Comparison of ENCODE assay signal across 20 cellular contexts in genomic region chrX:2224141-2224540, GRCh38.
DNase-seq lines count a peak whose midpoint lies in the region; ATAC-seq and TF ChIP-seq lines count a peak whose summit lies in the region.
"Had no signal": no experiment of that assay in that cellular context is flagged by ENCODE, and none has a peak within 500 bp of the region (broad histone marks: within the 10 kb centered on the region; RNA-seq: fewer than 3 reads in every experiment).

No MANE protein-coding gene starts in this region.

- DNase-seq in IMR-90, result no peak
- DNase-seq in NB4 (ENCODE audit: low read depth), result peak; percentile 54
- no peak for DNase-seq in endothelial cell (ENCODE audit: low spot score)
- DNase-seq in G401 (ENCODE audit: low spot score), result no peak
- no peak for DNase-seq in PC-9
- DNase-seq in occipital lobe (lab: John Stamatoyannopoulos, UW), result no peak
- DNase-seq: AML-193; Caco-2; Calu3; CD4-positive, alpha-beta T cell; CD8-positive, alpha-beta T cell; DMS79 treated with DMSO at 0.1 percent for 48 hours; GDM1 had no signal

- no peak overlapping the region for H4K91ac ChIP-seq in IMR-90 (ENCODE audit: insufficient read depth, low read depth, low read length)

- TF ChIP-seq CTCF in IMR-90 (conservative IDR thresholded peaks at IDR 0.05; ENCODE audit: low read depth, low read length) (no peak), NB4 (IDR thresholded peaks at IDR 0.05; ENCODE audit: low read depth, low read length) (no peak), endothelial cell (IDR thresholded peaks at IDR 0.05; ENCODE audit: unreplicated experiment) (no peak), neutrophil (IDR thresholded peaks at IDR 0.05) (no peak), PC-9 (conservative IDR thresholded peaks at IDR 0.05) (no peak)

- POLR2A ChIA-PET in IMR-90 (lab: Charles Lee; ENCODE audit: unreplicated experiment) (no interaction called here), PC-9 (lab: Charles Lee; ENCODE audit: unreplicated experiment) (no interaction called here)

- H3K36me3 Mint-ChIP-seq in endothelial cell (ENCODE audit: low read depth, unreplicated experiment), result peaks cover 75% of the 10 kb centered on the region

- H3F3A ChIP-seq in PC-9 (ENCODE audit: insufficient read depth, low read depth), result peaks cover 4% of the 10 kb centered on the region; the same call in 1 of the 2 replicates

- dilution Hi-C loops in IMR-90 (cut with HindIII; ENCODE audit: low sequenced_read_pairs, unreplicated experiment), result no loop called here

- H4K20me1 ChIP-seq in IMR-90 (ENCODE audit: insufficient read depth, low read length) (no peaks in the 10 kb centered on the region), PC-9 (ENCODE audit: insufficient read depth) (no peaks in the 10 kb centered on the region)
- H4K20me1 ChIP-seq: BLaER1 treated with 17β-estradiol and CSF1 and Interleukin-3, amounts not matched to agents 10 nM and 100 nM had no signal

- intact Hi-C loops in IMR-90 (cut with micrococcal nuclease), result no loop called here
- intact Hi-C loops in PC-9 (cut with micrococcal nuclease; ENCODE audit: unreplicated experiment), result no loop called here

- H3K4me1 Mint-ChIP-seq in endothelial cell (ENCODE audit: unreplicated experiment), result no peaks in the 10 kb centered on the region
- H3K4me1 Mint-ChIP-seq: B cell had no signal

- H2BK20ac ChIP-seq in IMR-90 (ENCODE audit: low read depth, low read length), result no peak overlapping the region

- H3K27me3 ChIP-seq in IMR-90 (ENCODE audit: control insufficient read depth, insufficient read depth, low read length) (no peaks in the 10 kb centered on the region), neutrophil (no peaks in the 10 kb centered on the region), PC-9 (ENCODE audit: insufficient read depth, low read depth) (no peaks in the 10 kb centered on the region)
- H3K27me3 ChIP-seq: BLaER1 treated with 17β-estradiol and CSF1 and Interleukin-3, amounts not matched to agents 10 nM and 100 nM had no signal

- WGBS in IMR-90 (ENCODE audit: extremely low coverage in 2 of 2, insufficient read length in 1 of 2), 2 experiments, result 85% methylated on average over 2 of the region's 7 CpGs; no CpG with 5 or more reads in 1 of the 2 experiments

- in situ Hi-C loops in IMR-90 (cut with MboI; ENCODE audit: low sequenced_read_pairs) (no loop called here), G401 (cut with HindIII; ENCODE audit: low sequenced_read_pairs) (no loop called here)

- no peak overlapping the region for H2BK120ac ChIP-seq in IMR-90 (ENCODE audit: low read depth, low read length)

- H2AFZ ChIP-seq in IMR-90 (replicated peaks; ENCODE audit: low read length, poor library complexity) (no peak overlapping the region), PC-9 (no peak overlapping the region)

- no peak overlapping the region for H3K14ac ChIP-seq in IMR-90 (replicated peaks; ENCODE audit: low read depth, low read length)

- H3K4me3 ChIP-seq in IMR-90 (ENCODE audit: insufficient read depth, low read depth, low read length) (no peak overlapping the region), NB4 (ENCODE audit: low read depth, low read length) (no peak overlapping the region), neutrophil (ENCODE audit: low read depth in 1 of 2, low read length in 1 of 2) (no peak overlapping the region), PC-9 (no peak overlapping the region)
- H3K4me3 ChIP-seq: A549; BLaER1 treated with 17β-estradiol and CSF1 and Interleukin-3, amounts not matched to agents 10 nM and 100 nM; GM12878 had no signal

- CTCF ChIA-PET in IMR-90 (lab: Yijun Ruan, JAX) (no interaction called here), PC-9 (lab: Charles Lee) (no interaction called here)

- no peaks in the 10 kb centered on the region for H3K79me1 ChIP-seq in IMR-90 (ENCODE audit: low read depth in 1 of 2, low read length in 2 of 2)

- H2AK5ac ChIP-seq in IMR-90 (ENCODE audit: low read depth, low read length), result no peak overlapping the region

- H3K36me3 ChIP-seq in IMR-90 (ENCODE audit: control insufficient read depth, insufficient read depth, low read length) (peaks cover 20% of the 10 kb centered on the region), neutrophil (peaks cover 7% of the 10 kb centered on the region), PC-9 (ENCODE audit: low read depth) (no peaks in the 10 kb centered on the region)

- no peak for TF ChIP-seq RAD21 in IMR-90 (IDR thresholded peaks at IDR 0.05; ENCODE audit: low read length)

- ATAC-seq in IMR-90 (ENCODE audit: low read depth), result no peak
- ATAC-seq: A549; CD8-positive, alpha-beta T cell; GM12878 had no signal

- H3K23ac ChIP-seq in IMR-90 (ENCODE audit: low read depth, low read length), result no peak overlapping the region

- no peak overlapping the region for H3K56ac ChIP-seq in IMR-90 (ENCODE audit: extremely low read depth, insufficient read depth, low read length)

- no peaks in the 10 kb centered on the region for H3K79me2 ChIP-seq in PC-9 (ENCODE audit: low read depth)

- H3K9me3 ChIP-seq in IMR-90 (ENCODE audit: control insufficient read depth, insufficient read depth, low read length) (peaks cover 23% of the 10 kb centered on the region), neutrophil (peaks cover 6% of the 10 kb centered on the region), PC-9 (ENCODE audit: insufficient read depth, low read depth) (no peaks in the 10 kb centered on the region)

- H2AK9ac ChIP-seq in IMR-90 (replicated peaks; ENCODE audit: low read depth, low read length, poor library complexity), result no peak overlapping the region

- no TSS peak for BruUV-seq in IMR-90 (replicated peaks; lab: Mats Ljungman, UMichigan)
- no TSS peak for BruUV-seq in PC-9 (replicated peaks; lab: Mats Ljungman, UMichigan)

- H2BK15ac ChIP-seq in IMR-90 (ENCODE audit: low read depth, low read length), result no peak overlapping the region

- no peaks in the 10 kb centered on the region for H3K9me2 ChIP-seq in PC-9 (ENCODE audit: insufficient read depth)

- H3K27ac ChIP-seq in IMR-90 (ENCODE audit: insufficient read depth, low read length) (no peak overlapping the region), neutrophil (peak overlapping the region; percentile 10), PC-9 (no peak overlapping the region)
- H3K27ac ChIP-seq: 22Rv1; A549; BLaER1 treated with 17β-estradiol and CSF1 and Interleukin-3, amounts not matched to agents 10 nM and 100 nM; C4-2B had no signal

- H3K4me2 ChIP-seq in IMR-90 (ENCODE audit: low read depth, low read length) (no peak overlapping the region), PC-9 (no peak overlapping the region)
- H3K4me2 ChIP-seq: A549; BLaER1 treated with 17β-estradiol and CSF1 and Interleukin-3, amounts not matched to agents 10 nM and 100 nM had no signal

- H3K9me3 Mint-ChIP-seq in endothelial cell (ENCODE audit: unreplicated experiment), result peaks cover 57% of the 10 kb centered on the region

- H4K5ac ChIP-seq in IMR-90 (ENCODE audit: low read depth, low read length), result no peak overlapping the region

- H3K9me1 ChIP-seq in IMR-90 (ENCODE audit: insufficient read depth, low read length), result no peaks in the 10 kb centered on the region

- no peak overlapping the region for H3K18ac ChIP-seq in IMR-90 (ENCODE audit: low read depth, low read length)

- no peak overlapping the region for H3K27ac Mint-ChIP-seq in endothelial cell (ENCODE audit: unreplicated experiment)
- H3K27ac Mint-ChIP-seq: B cell; CD4-positive, alpha-beta T cell; CD8-positive, alpha-beta T cell had no signal

- no peak overlapping the region for H3K9ac ChIP-seq in IMR-90 (ENCODE audit: low read depth, low read length)
- H3K9ac ChIP-seq: BLaER1 treated with 17β-estradiol and CSF1 and Interleukin-3, amounts not matched to agents 10 nM and 100 nM had no signal

- TF ChIP-seq POLR2A in IMR-90 (IDR thresholded peaks at IDR 0.05; ENCODE audit: low read depth, low read length) (no peak), NB4 (IDR thresholded peaks at IDR 0.05; ENCODE audit: extremely low read depth, insufficient read length) (no peak)

- no peaks in the 10 kb centered on the region for H3K4me1 ChIP-seq in IMR-90 (ENCODE audit: control insufficient read depth, insufficient read depth, low read length)
- H3K4me1 ChIP-seq in neutrophil (ENCODE audit: control insufficient read depth in 1 of 2, insufficient read depth in 1 of 2, low read depth in 1 of 2, low read length in 1 of 2), result no peaks in the 10 kb centered on the region
- H3K4me1 ChIP-seq in PC-9 (replicated peaks; ENCODE audit: insufficient read depth), result no peaks in the 10 kb centered on the region
- H3K4me1 ChIP-seq: A549, Caco-2 had no signal

- no peak overlapping the region for H2BK5ac ChIP-seq in IMR-90 (ENCODE audit: low read depth, low read length, poor library complexity, severe bottlenecking)

- H3K27me3 Mint-ChIP-seq in endothelial cell (ENCODE audit: unreplicated experiment), result peaks cover 20% of the 10 kb centered on the region
- H3K27me3 Mint-ChIP-seq: B cell; CD4-positive, alpha-beta T cell had no signal

- no peak overlapping the region for H3K4ac ChIP-seq in IMR-90 (ENCODE audit: low read depth, low read length)

- no peak overlapping the region for H4K8ac ChIP-seq in IMR-90 (ENCODE audit: low read depth in 2 of 2, low read length in 2 of 2)

- peak overlapping the region; percentile 59 for H3K4me3 Mint-ChIP-seq in endothelial cell (ENCODE audit: unreplicated experiment)
- H3K4me3 Mint-ChIP-seq: B cell; CD4-positive, alpha-beta T cell; CD8-positive, alpha-beta T cell had no signal

TF ChIP-seq in IMR-90, 13 proteins besides CTCF, POLR2A, EP300 and RAD21:
- TF ChIP-seq RFX5 (IDR thresholded peaks at IDR 0.05; ENCODE audit: low read depth, low read length) (no peak), CEBPB (IDR thresholded peaks at IDR 0.05; ENCODE audit: low read depth, low read length) (0 out of 2 replicates have a peak, but pooled peaks have one; percentile 10), MXI1 (IDR thresholded peaks at IDR 0.05; ENCODE audit: borderline replicate concordance, low read depth, low read length) (no peak), RCOR1 (IDR thresholded peaks at IDR 0.05; ENCODE audit: insufficient replicate concordance, low read length) (no peak)
